Comparison of ENCODE assay signal across 8 cellular contexts in genomic region chr19:56477429-56478338, GRCh38. TPM values are rescaled to one million over a fixed set of nuclear protein-coding genes. Genes with fewer than 3 reads are reported as not detected.
DNase-seq lines count a peak whose midpoint lies in the region; ATAC-seq and TF ChIP-seq lines count a peak whose summit lies in the region.

No MANE protein-coding gene starts in this region.

- DNase-seq in GM23248, result peak; percentile 98
- DNase-seq in SK-MEL-5 (ENCODE audit: low read depth, low spot score), result peak; percentile 79
- DNase-seq in left ventricle myocardium inferior, result peak; percentile 93
- peak; percentile 93 to 94 for DNase-seq in psoas muscle
- no peak for DNase-seq in AML-193 (lab: John Stamatoyannopoulos, UW)

- intact Hi-C loops in left ventricle myocardium inferior (cut with micrococcal nuclease) (no loop called here), psoas muscle (cut with DNase I) (loop anchor here in 1 of 2 donors (5.0 kb wide), 2 partner anchors 35 to 75 kb away; partner anchors contain the start of gene ZNF583)

- ATAC-seq in psoas muscle, result peak; percentile 96 to 97 (median 97)
- no peak for ATAC-seq in GM21360 (IDR thresholded peaks at IDR 0.05; ENCODE audit: unreplicated experiment)

- in situ Hi-C loops in GM23248 (cut with MboI) (no loop called here), SK-MEL-5 (cut with HindIII; ENCODE audit: low pct_unique_long_range_greater_than_20kb, low sequenced_read_pairs) (no loop called here)

- H4K20me1 ChIP-seq in GM23248 (ENCODE audit: insufficient read depth), result no peaks in the 10 kb centered on the region

- peak overlapping the region; percentile 82 for H3K4me3 ChIP-seq in GM23248
- H3K4me3 ChIP-seq in left ventricle myocardium inferior, result peak overlapping the region; percentile 95
- H3K4me3 ChIP-seq in psoas muscle, result peak overlapping the region; percentile 87
- H3K4me3 ChIP-seq in urinary bladder (ENCODE audit: low read depth, low read length), result peak overlapping the region; percentile 67

- peaks cover 84% of the 10 kb centered on the region for H3K79me2 ChIP-seq in GM23248 (ENCODE audit: insufficient read depth)

- H3K9ac ChIP-seq in GM23248, result peak overlapping the region; percentile 99

- H3K27ac ChIP-seq in GM23248, result peak overlapping the region; percentile 99
- H3K27ac ChIP-seq in angular gyrus (ENCODE audit: low read depth, low read length), result peak overlapping the region; percentile 86
- peak overlapping the region; percentile 95 for H3K27ac ChIP-seq in left ventricle myocardium inferior (replicated peaks)
- peak overlapping the region; percentile 83 for H3K27ac ChIP-seq in psoas muscle
- peak overlapping the region; percentile 44 for H3K27ac ChIP-seq in urinary bladder (ENCODE audit: low read depth)

- peak overlapping the region; percentile 86 for H3K4me2 ChIP-seq in GM23248 (ENCODE audit: unreplicated experiment)

- peak overlapping the region; percentile 90 for H2AFZ ChIP-seq in GM23248

- no peaks in the 10 kb centered on the region for H3K9me2 ChIP-seq in GM23248 (ENCODE audit: insufficient read depth)

- WGBS in GM23248 (ENCODE audit: low coverage in 1 of 2, low lambda C conversion rate in 2 of 2, missing lambda C conversion rate in 2 of 2), 2 experiments, result 1 to 2% methylated on average over 55 to 77 of the region's 80 CpGs
- 0 to 1% (median 0%) methylated on average over 73 to 80 of the region's 80 CpGs for WGBS in psoas muscle, 3 donors
- WGBS in urinary bladder, result under 1% methylated on average over 80 of the region's 80 CpGs

- TF ChIP-seq CTCF in left ventricle myocardium inferior (IDR thresholded peaks at IDR 0.05; ENCODE audit: borderline replicate concordance) (no peak), psoas muscle (IDR thresholded peaks at IDR 0.05) (no peak)

- no peaks in the 10 kb centered on the region for H3K9me3 ChIP-seq in GM23248 (ENCODE audit: low read depth)
- peaks cover 46% of the 10 kb centered on the region for H3K9me3 ChIP-seq in left ventricle myocardium inferior (replicated peaks)
- peaks cover 26% of the 10 kb centered on the region for H3K9me3 ChIP-seq in psoas muscle

- peaks cover 6% of the 10 kb centered on the region; the same call in 1 of the 2 replicates for H3K4me1 ChIP-seq in GM23248 (ENCODE audit: insufficient read depth)
- peaks cover 36% of the 10 kb centered on the region for H3K4me1 ChIP-seq in left ventricle myocardium inferior
- H3K4me1 ChIP-seq in psoas muscle, result no peaks in the 10 kb centered on the region
- H3K4me1 ChIP-seq in urinary bladder (ENCODE audit: insufficient read depth), result no peaks in the 10 kb centered on the region

- H3K36me3 ChIP-seq in GM23248 (ENCODE audit: low read depth) (peaks cover 6% of the 10 kb centered on the region; the same call in 1 of the 2 replicates), left ventricle myocardium inferior (peaks cover 8% of the 10 kb centered on the region), psoas muscle (ENCODE audit: insufficient read depth in 1 of 2, low read depth in 1 of 2) (no peaks in the 10 kb centered on the region), urinary bladder (ENCODE audit: insufficient read depth) (peaks cover 2% of the 10 kb centered on the region)

- H3K27me3 ChIP-seq in GM23248 (replicated peaks; ENCODE audit: insufficient read depth) (no peaks in the 10 kb centered on the region), left ventricle myocardium inferior (ENCODE audit: low read depth) (no peaks in the 10 kb centered on the region), psoas muscle (ENCODE audit: insufficient read depth in 3 of 3, low read length in 2 of 3) (no peaks in the 10 kb centered on the region)

- no peaks in the 10 kb centered on the region for H3F3A ChIP-seq in GM23248 (ENCODE audit: insufficient read depth)

RNA-seq across cellular contexts. Expression of gene ZNF667, which starts 0.5 kb away (rescaled TPM):
- total RNA-seq in GM23248 (2014; rRNA removed; shearing (Covaris generic)), result 5.3 and 5.6 TPM in 2 replicates
- polyA plus RNA-seq in GM23248 (2016; fragmentation: Nextera tagmentation; extraction: Ambion mirVana), result 8.4 and 9.2 TPM in 2 replicates
- 2.5 and 4.1 TPM in 2 replicates for total RNA-seq in SK-MEL-5 (2014; rRNA removed; shearing (Covaris generic))
- polyA plus RNA-seq in SK-MEL-5 (2015; cell fraction: cytosol; rRNA removed), result 1.2 and 1.3 TPM in 2 replicates
- polyA plus RNA-seq in SK-MEL-5 (2015; cell fraction: nucleus; rRNA removed), result 2.9 and 8.5 TPM in 2 replicates
- total RNA-seq in left ventricle myocardium inferior, result 5.6 TPM
- 1 to 10 TPM in 3 of 4 donors, under 1 TPM in 1; 0.90 to 5.1 (median 2.4) TPM for total RNA-seq in psoas muscle
- 1 to 10 TPM; 1.3 to 2.4 (median 1.7) TPM for polyA plus RNA-seq in psoas muscle
- 14.6 TPM for total RNA-seq in urinary bladder
- polyA plus RNA-seq in urinary bladder, result 3.5 TPM

RNA-seq across cellular contexts. Expression of gene ZNF471, which starts 30.0 kb away (rescaled TPM):
- 4.7 and 6.1 TPM in 2 replicates for total RNA-seq in GM23248 (2014; rRNA removed; shearing (Covaris generic))
- polyA plus RNA-seq in GM23248 (2016; fragmentation: Nextera tagmentation; extraction: Ambion mirVana) (3.4 and 3.6 TPM in 2 replicates), psoas muscle (1 to 10 TPM; 1.1 to 4.0 (median 1.5) TPM), urinary bladder (6.8 TPM)
- total RNA-seq in SK-MEL-5 (2014; rRNA removed; shearing (Covaris generic)), result 0.88 and 1.0 TPM in 2 replicates
- polyA plus RNA-seq in SK-MEL-5 (2015; cell fraction: cytosol; rRNA removed), result 0.63 and 0.69 TPM in 2 replicates
- 3.7 and 8.9 TPM in 2 replicates for polyA plus RNA-seq in SK-MEL-5 (2015; cell fraction: nucleus; rRNA removed)
- total RNA-seq in left ventricle myocardium inferior (6.9 TPM), psoas muscle (1 to 10 TPM; 5.3 to 7.3 (median 5.4) TPM), urinary bladder (18.5 TPM)

Comparison
In these comparisons a context has a peak if more than half of its experiments do, and no peak if none do; other contexts are left out.
1. DNase-seq: peak in GM23248 (single experiment), SK-MEL-5 (single experiment), left ventricle myocardium inferior (single experiment) and psoas muscle (2 of 2); none in AML-193 (0 of 2).
2. H3K27ac ChIP-seq: peak in every context shown above with its lines; median percentile 99 in GM23248; 95 in left ventricle myocardium inferior; 86 in angular gyrus; 83 in psoas muscle; 44 in urinary bladder.
3. Peak in every context shown above with its lines, with median percentiles within 50 percentile points of each other: H3K4me3 ChIP-seq.